8 cellular contexts compared by ENCODE assay signal in the genomic region with DNA sequence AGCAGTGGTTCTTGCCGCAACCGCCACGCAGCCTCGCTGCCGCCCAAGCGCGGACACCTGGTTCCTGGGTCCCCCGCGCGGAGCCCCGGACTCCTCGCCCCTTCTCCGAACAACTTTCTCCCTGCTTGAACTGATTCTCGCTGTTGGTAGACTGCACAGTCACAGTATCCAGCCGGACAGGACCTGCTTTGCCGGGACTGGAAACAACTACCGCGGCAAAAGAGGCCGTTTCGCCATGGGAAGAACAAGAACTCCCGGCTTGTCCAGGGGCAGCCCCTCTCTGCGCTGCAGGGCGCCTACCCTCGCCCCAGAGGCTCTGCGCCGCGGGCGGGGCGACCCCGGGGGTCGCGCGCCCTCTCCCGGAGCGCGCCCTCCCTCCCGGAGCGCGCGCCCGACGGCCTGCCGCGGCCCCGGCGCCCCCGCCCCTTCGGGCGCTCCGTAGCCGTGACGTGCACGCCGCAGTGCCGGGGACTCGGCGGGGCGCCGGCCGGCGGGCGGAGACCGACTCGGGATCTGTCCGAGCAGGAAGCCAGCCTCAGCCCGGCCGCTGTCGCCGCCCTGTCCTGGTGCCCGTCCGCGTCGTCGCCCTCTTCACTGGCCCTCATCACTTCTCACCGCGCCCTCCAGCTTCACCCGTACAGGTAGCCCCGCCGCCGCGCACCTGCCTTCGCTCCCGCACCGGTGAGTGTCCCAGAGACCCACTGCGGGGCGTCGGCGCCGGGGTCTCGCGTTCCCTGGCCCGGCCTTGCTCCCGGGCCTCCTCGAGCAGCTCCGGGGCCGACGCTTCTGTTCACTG. TPM values are rescaled to one million over a fixed set of nuclear protein-coding genes. Genes with fewer than 3 reads are reported as not detected.
DNase-seq lines count a peak whose midpoint lies in the region; ATAC-seq and TF ChIP-seq lines count a peak whose summit lies in the region.

Gene MYO6, plus strand, starts transcription at position 497 of the 796 bp plus-strand sequence. CDS start 68,309 bp downstream, outside the sequence.

- TF ChIP-seq CTCF in Caco-2 (IDR thresholded peaks at IDR 0.05; ENCODE audit: insufficient read depth in 1 of 2, low read depth in 1 of 2, low read length in 1 of 2, severe bottlenecking in 1 of 2, unreplicated experiment in 1 of 2) (no peak), osteoblast (IDR thresholded peaks at IDR 0.05; ENCODE audit: extremely low read depth, low read depth, low read length) (no peak), uterus (IDR thresholded peaks at IDR 0.05) (no peak)

- H3K27ac Mint-ChIP-seq in Caco-2 (ENCODE audit: unreplicated experiment): peak within 1 kb of the TSS; percentile 85
- peak within 1 kb of the TSS; percentile 16 for H3K27ac Mint-ChIP-seq in activated naive CD8-positive, alpha-beta T cell treated with anti-CD3 and anti-CD28 coated beads, Interleukin-2, amount 10 ng/mL, durations not matched to agents 7 days and 5 days

- H4K20me1 ChIP-seq in osteoblast (ENCODE audit: insufficient read depth, low read length): no peaks in the 10 kb centered on the region

- H3K36me3 Mint-ChIP-seq in Caco-2 (ENCODE audit: insufficient read depth, unreplicated experiment): peaks cover 25% of the 10 kb centered on the region
- no peaks in the 10 kb centered on the region for H3K36me3 Mint-ChIP-seq in activated naive CD8-positive, alpha-beta T cell treated with anti-CD3 and anti-CD28 coated beads, Interleukin-2, amount 10 ng/mL, durations not matched to agents 7 days and 5 days

- H3K4me2 ChIP-seq in osteoblast (ENCODE audit: insufficient read depth, low read length): peak within 1 kb of the TSS; percentile 85

- peaks cover 36% of the 10 kb centered on the region for H3K79me2 ChIP-seq in osteoblast (ENCODE audit: insufficient read depth, low read length)

- H3K9me3 Mint-ChIP-seq in Caco-2 (ENCODE audit: unreplicated experiment): no peaks in the 10 kb centered on the region
- no peaks in the 10 kb centered on the region for H3K9me3 Mint-ChIP-seq in activated naive CD8-positive, alpha-beta T cell treated with anti-CD3 and anti-CD28 coated beads, Interleukin-2, amount 10 ng/mL, durations not matched to agents 7 days and 5 days

- H3K27me3 ChIP-seq in Caco-2 (replicated peaks; ENCODE audit: control insufficient read depth, insufficient read depth, low read length) (no peaks in the 10 kb centered on the region), osteoblast (ENCODE audit: insufficient read depth, low read length) (peaks cover 3% of the 10 kb centered on the region), uterus (no peaks in the 10 kb centered on the region)

- ATAC-seq in GM19452 (IDR thresholded peaks at IDR 0.05; ENCODE audit: unreplicated experiment): peak; percentile 73
- peak; percentile 65 for ATAC-seq in HG03520 (IDR thresholded peaks at IDR 0.05; ENCODE audit: unreplicated experiment)
- ATAC-seq in activated naive CD8-positive, alpha-beta T cell treated with anti-CD3 and anti-CD28 coated beads, Interleukin-2, amount 10 ng/mL, durations not matched to agents 7 days and 5 days (ENCODE audit: low read depth): peak; percentile 87
- peak; percentile 98 for ATAC-seq in Right ventricle myocardium superior (ENCODE audit: poor library complexity)

- no peaks in the 10 kb centered on the region for H3K9me3 ChIP-seq in Caco-2
- H3K9me3 ChIP-seq in osteoblast (ENCODE audit: low read depth, low read length): no peaks in the 10 kb centered on the region
- H3K9me3 ChIP-seq in uterus: no peaks in the 10 kb centered on the region

- peak within 1 kb of the TSS; percentile 89 for H3K4me3 Mint-ChIP-seq in Caco-2 (ENCODE audit: unreplicated experiment)
- peak within 1 kb of the TSS; percentile 92 for H3K4me3 Mint-ChIP-seq in activated naive CD8-positive, alpha-beta T cell treated with anti-CD3 and anti-CD28 coated beads, Interleukin-2, amount 10 ng/mL, durations not matched to agents 7 days and 5 days

- peak; percentile 66 to 87 for TF ChIP-seq POLR2A in uterus (IDR thresholded peaks at IDR 0.05)

- no TSS peak for BruUV-seq in Caco-2 (replicated peaks; lab: Mats Ljungman, UMichigan)

- POLR2A ChIA-PET in Caco-2 (lab: Charles Lee): interaction anchor here (0.5 kb wide), 1 partner anchor 90 kb away, joined by 3 read pairs; no protein-coding TSS in a partner anchor
- POLR2A ChIA-PET in activated naive CD8-positive, alpha-beta T cell treated with anti-CD3 and anti-CD28 coated beads, Interleukin-2, amount 10 ng/mL, durations not matched to agents 7 days and 5 days (lab: Charles Lee): no interaction called here

- DNase-seq in Caco-2 (peak; percentile 82 to 89), RKO (ENCODE audit: low spot score) (peak; percentile 68), Right ventricle myocardium superior (peak; percentile 85), osteoblast (ENCODE audit: insufficient read length, low spot score, missing footprints) (peak; percentile 95), uterus (peak; percentile 44 to 58)
- peak; percentile 71 for DNase-seq in activated naive CD8-positive, alpha-beta T cell treated with anti-CD3 and anti-CD28 coated beads, Interleukin-2, amount 10 ng/mL, durations not matched to agents 7 days and 5 days

- no peaks in the 10 kb centered on the region for H3K27me3 Mint-ChIP-seq in Caco-2 (ENCODE audit: insufficient read depth, unreplicated experiment)
- peaks cover 62% of the 10 kb centered on the region for H3K27me3 Mint-ChIP-seq in activated naive CD8-positive, alpha-beta T cell treated with anti-CD3 and anti-CD28 coated beads, Interleukin-2, amount 10 ng/mL, durations not matched to agents 7 days and 5 days

- CTCF ChIA-PET in Caco-2 (lab: Charles Lee): no interaction called here

- H3K4me1 ChIP-seq in Caco-2: peaks cover 24% of the 10 kb centered on the region
- H3K4me1 ChIP-seq in osteoblast (ENCODE audit: insufficient read depth, low read length): peaks cover 29% of the 10 kb centered on the region
- no peaks in the 10 kb centered on the region for H3K4me1 ChIP-seq in uterus

- peak within 1 kb of the TSS; percentile 94 for H2AFZ ChIP-seq in osteoblast (ENCODE audit: low read length)

- H3K4me3 ChIP-seq in Caco-2 (ENCODE audit: low read depth, low read length) (peak within 1 kb of the TSS; percentile 97), osteoblast (ENCODE audit: insufficient read depth, low read length) (peak within 1 kb of the TSS; percentile 96), uterus (peak within 1 kb of the TSS; percentile 84 to 96)

- peaks cover 7% of the 10 kb centered on the region for H3K4me1 Mint-ChIP-seq in Caco-2 (ENCODE audit: low read depth, unreplicated experiment)
- peaks cover 14% of the 10 kb centered on the region for H3K4me1 Mint-ChIP-seq in activated naive CD8-positive, alpha-beta T cell treated with anti-CD3 and anti-CD28 coated beads, Interleukin-2, amount 10 ng/mL, durations not matched to agents 7 days and 5 days

- H3K36me3 ChIP-seq in Caco-2 (ENCODE audit: control insufficient read depth, insufficient read depth, low read length): no peaks in the 10 kb centered on the region
- no peaks in the 10 kb centered on the region for H3K36me3 ChIP-seq in osteoblast (ENCODE audit: insufficient read depth, low read length)
- no peaks in the 10 kb centered on the region for H3K36me3 ChIP-seq in uterus

- intact Hi-C loops in Caco-2 (cut with micrococcal nuclease; ENCODE audit: unreplicated experiment) (loop anchor here (1.0 kb wide), 1 partner anchor 100 kb away; no protein-coding TSS in a partner anchor), Right ventricle myocardium superior (cut with DNase I) (no loop called here), uterus (cut with DNase I; ENCODE audit: low total_unique reads) (no loop called here)

- H3K27ac ChIP-seq in osteoblast (ENCODE audit: low read depth, low read length): peak within 1 kb of the TSS; percentile 67
- H3K27ac ChIP-seq in uterus: peak within 1 kb of the TSS; percentile 78 to 85

RNA-seq across cellular contexts. Expression of gene MYO6, which starts in this region (rescaled TPM):
- total RNA-seq in Caco-2 (2022) (39.9 and 43.0 TPM in 2 replicates), Right ventricle myocardium superior (5.4 TPM), osteoblast (15.2 and 16.8 TPM in 2 replicates), uterus (10 to 100 TPM in 2 of 4 donors, 1 to 10 TPM in 2; 8.2 to 25.0 (median 14.1) TPM)
- total RNA-seq in activated naive CD8-positive, alpha-beta T cell treated with anti-CD3 and anti-CD28 coated beads, Interleukin-2, amount 10 ng/mL, durations not matched to agents 7 days and 5 days: 1 to 10 TPM; 2.5 to 3.3 TPM

Comparison
In these comparisons a context has a peak if more than half of its experiments do, and no peak if none do; other contexts are left out.
1. Peak in every context shown above with its lines: DNase-seq, ATAC-seq, H3K4me3 ChIP-seq and H3K27ac ChIP-seq.